ENCODE assay signal across 9 cellular contexts in genomic region chr10:103193820-103194529, GRCh38. TPM values are rescaled to one million over a fixed set of nuclear protein-coding genes. Genes with fewer than 3 reads are reported as not detected.
A peak's percentile ranks its signal among the peaks of the same experiment; 100 is the strongest.
DNase-seq lines count a peak whose midpoint lies in the region; ATAC-seq and TF ChIP-seq lines count a peak whose summit lies in the region.
"Had no signal": no experiment of that assay in that cellular context is flagged by ENCODE, and none has a peak within 500 bp of the region (broad histone marks: within the 10 kb centered on the region; RNA-seq: fewer than 3 reads in every experiment).

No MANE protein-coding gene starts in this region.

- peak overlapping the region; percentile 98 for H3K27ac ChIP-seq in vagina

- no peak for ATAC-seq in activated T-cell treated with anti-CD3 and anti-CD28 coated beads, Interleukin-2, amount 50 U/mL, for 72 hours (replicated peaks in 1 of 2)

- in situ Hi-C loops in KBM-7 (cut with MboI; ENCODE audit: low pct_unique_long_range_greater_than_20kb, low sequenced_read_pairs), result no loop called here

- DNase-seq in AG20443 (ENCODE audit: low spot score) (peak; percentile 22), H4 (ENCODE audit: low spot score) (peak; percentile 8), vagina (ENCODE audit: extremely low spot score in 2 of 2) (no peak), KBM-7 (no peak), HEK293T (ENCODE audit: extremely low spot score) (no peak), SK-N-DZ (ENCODE audit: low spot score) (no peak)
- DNase-seq in activated T-cell treated with anti-CD3 and anti-CD28 coated beads, Interleukin-2, amount 50 U/mL, for 72 hours, result no peak

- H3K4me3 ChIP-seq in iPS-15b (ENCODE audit: low read depth, low read length), result peak overlapping the region; percentile 57
- peak overlapping the region; percentile 91 to 95 for H3K4me3 ChIP-seq in vagina

- CTCF ChIA-PET in HEK293T (lab: Yijun Ruan, JAX), result interaction anchor here (1.6 kb wide), 1 partner anchor 50 kb away, joined by 6 read pairs; no protein-coding TSS in a partner anchor

- TF ChIP-seq POLR2A in vagina (IDR thresholded peaks at IDR 0.05), result no peak

- H3K36me3 ChIP-seq in iPS-15b (ENCODE audit: control insufficient read depth, insufficient read depth, low read length) (no peaks in the 10 kb centered on the region), vagina (no peaks in the 10 kb centered on the region)

- H3K9me3 ChIP-seq in iPS-15b (ENCODE audit: control insufficient read depth, insufficient read depth, low read length), result no peaks in the 10 kb centered on the region
- H3K9me3 ChIP-seq in vagina, result no peaks in the 10 kb centered on the region

- POLR2A ChIA-PET in HEK293T (lab: Yijun Ruan, JAX), result interaction anchor here (1.0 to 1.6 kb wide), 2 partner anchors 10 to 39 kb away, joined by 4 to 5 read pairs; no protein-coding TSS in a partner anchor

- peaks cover 10% of the 10 kb centered on the region for H3K27me3 Mint-ChIP-seq in activated T-cell treated with anti-CD3 and anti-CD28 coated beads, Interleukin-2, amount 50 U/mL, for 72 hours (ENCODE audit: low read depth)

- H3K4me1 ChIP-seq in iPS-15b (ENCODE audit: control insufficient read depth, insufficient read depth, low read length), result peaks cover 9% of the 10 kb centered on the region
- H3K4me1 ChIP-seq in vagina, result peaks cover 38% of the 10 kb centered on the region

- H3K27ac Mint-ChIP-seq in activated T-cell treated with anti-CD3 and anti-CD28 coated beads, Interleukin-2, amount 50 U/mL, for 72 hours, result peak overlapping the region; percentile 21

- peaks cover 10% of the 10 kb centered on the region for H3K27me3 ChIP-seq in iPS-15b (ENCODE audit: control insufficient read depth, insufficient read depth, low read length)
- no peaks in the 10 kb centered on the region for H3K27me3 ChIP-seq in vagina

- peak overlapping the region; percentile 82 to 100 for H3K4me3 Mint-ChIP-seq in activated T-cell treated with anti-CD3 and anti-CD28 coated beads, Interleukin-2, amount 50 U/mL, for 72 hours

- no peaks in the 10 kb centered on the region for H3K9me3 Mint-ChIP-seq in activated T-cell treated with anti-CD3 and anti-CD28 coated beads, Interleukin-2, amount 50 U/mL, for 72 hours

- peaks cover 52% of the 10 kb centered on the region for H3K4me1 Mint-ChIP-seq in activated T-cell treated with anti-CD3 and anti-CD28 coated beads, Interleukin-2, amount 50 U/mL, for 72 hours (ENCODE audit: low read depth)

- H3K9ac ChIP-seq in iPS-15b (ENCODE audit: low read depth, low read length), result no peak overlapping the region

- intact Hi-C loops in vagina (cut with DNase I), result no loop called here

- TF ChIP-seq CTCF in vagina (IDR thresholded peaks at IDR 0.05), result no peak

- peaks cover 4 to 10% of the 10 kb centered on the region in 2 donors for H3K36me3 Mint-ChIP-seq in activated T-cell treated with anti-CD3 and anti-CD28 coated beads, Interleukin-2, amount 50 U/mL, for 72 hours (ENCODE audit: insufficient read depth in 2 of 2)

TF ChIP-seq in HEK293T, 16 proteins besides CTCF, POLR2A, EP300 and RAD21:
- TF ChIP-seq FOXK2 (IDR thresholded peaks at IDR 0.05), result no peak
- no peak for TF ChIP-seq SUZ12 (IDR thresholded peaks at IDR 0.05)
- TF ChIP-seq TARDBP (IDR thresholded peaks at IDR 0.05), result no peak
- no peak for TF ChIP-seq FOXA1 (IDR thresholded peaks at IDR 0.05)
- no peak for TF ChIP-seq FOXM1 (IDR thresholded peaks at IDR 0.05; ENCODE audit: borderline replicate concordance)
- TF ChIP-seq ZNF384 (IDR thresholded peaks at IDR 0.05), result no peak
- no peak for TF ChIP-seq BHLHE40 (IDR thresholded peaks at IDR 0.05; ENCODE audit: borderline replicate concordance)
- TF ChIP-seq NFRKB (IDR thresholded peaks at IDR 0.05), result no peak
- TF ChIP-seq ARNT (IDR thresholded peaks at IDR 0.05), result no peak
- no peak for TF ChIP-seq L3MBTL2 (conservative IDR thresholded peaks at IDR 0.05)
- TF ChIP-seq ELF4 (IDR thresholded peaks at IDR 0.05), result no peak
- no peak for TF ChIP-seq HDGF (IDR thresholded peaks at IDR 0.05; ENCODE audit: borderline replicate concordance)

RNA-seq across cellular contexts. Expression of gene NT5C2, which starts 0.9 kb away (rescaled TPM):
- total RNA-seq in H4 (2014; rRNA removed; shearing (Covaris generic)), result 27.3 and 31.6 TPM in 2 replicates
- total RNA-seq in activated T-cell treated with anti-CD3 and anti-CD28 coated beads, Interleukin-2, amount 50 U/mL, for 72 hours, result 100 to 1,000 TPM in 1 of 2 donors, 10 to 100 TPM in 1; 99.6 to 102 TPM
- total RNA-seq in vagina, result 71.2 TPM
- polyA plus RNA-seq in SK-N-DZ (2014; cell fraction: cytosol; rRNA removed), result 26.0 and 28.0 TPM in 2 replicates
- polyA plus RNA-seq in SK-N-DZ (2014; cell fraction: nucleus; rRNA removed), result 37.3 and 50.9 TPM in 2 replicates

RNA-seq across cellular contexts. Expression of gene RPEL1, which starts 51.7 kb away (rescaled TPM):
- 0.08 TPM in 1 of 2 replicates, not detected in the other for total RNA-seq in H4 (2014; rRNA removed; shearing (Covaris generic))
- under 1 TPM in 1 of 2 donors, not detected in 1; 0.12 TPM for total RNA-seq in activated T-cell treated with anti-CD3 and anti-CD28 coated beads, Interleukin-2, amount 50 U/mL, for 72 hours
- total RNA-seq in vagina, result not detected
- polyA plus RNA-seq in SK-N-DZ (2014; cell fraction: cytosol; rRNA removed), result not detected in 2 replicates
- not detected in 2 replicates for polyA plus RNA-seq in SK-N-DZ (2014; cell fraction: nucleus; rRNA removed)
- total RNA-seq: glomerular endothelial cell had no signal

Comparison
In these comparisons a context has a peak if more than half of its experiments do, and no peak if none do; other contexts are left out.
1. DNase-seq: peak in AG20443 (single experiment) and H4 (single experiment); none in activated T-cell treated with anti-CD3 and anti-CD28 coated beads, Interleukin-2, amount 50 U/mL, for 72 hours (0 of 2), vagina (0 of 2), KBM-7 (single experiment), HEK293T (single experiment) and SK-N-DZ (single experiment).